13 cellular contexts compared by ENCODE assay signal in genomic region chr6:72654101-72654618, GRCh38. TPM values are rescaled to one million over a fixed set of nuclear protein-coding genes. Genes with fewer than 3 reads are reported as not detected.
DNase-seq lines count a peak whose midpoint lies in the region; ATAC-seq lines count a peak whose summit lies in the region.
"Had no signal": no experiment of that assay in that cellular context is flagged by ENCODE, and none has a peak within 500 bp of the region (broad histone marks: within the 10 kb centered on the region; RNA-seq: fewer than 3 reads in every experiment).

No MANE protein-coding gene starts in this region.

- DNase-seq in activated naive CD4-positive, alpha-beta T cell treated with anti-CD3 and anti-CD28 coated beads for 36 hours = no peak
- DNase-seq in activated naive CD4-positive, alpha-beta T cell treated with anti-CD3 and anti-CD28 coated beads, Interleukin-2, amount 50 U/mL, for 16 hours = no peak
- DNase-seq in memory B cell (ENCODE audit: low spot score in 2 of 2) (no peak), AG08395 (ENCODE audit: low spot score) (no peak), NCI-H345 (lab: John Stamatoyannopoulos, UW) (no peak)
- DNase-seq in stimulated activated naive CD8-positive, alpha-beta T cell treated with anti-CD3 and anti-CD28 coated beads, Interleukin-15, amount 100 ng/mL, for 72 hours = no peak
- DNase-seq: DND-41, NCI-H748 treated with DMSO at 0.1 percent for 48 hours, spleen, SW 1271 had no signal

- CTCF ChIA-PET in activated naive CD4-positive, alpha-beta T cell treated with anti-CD3 and anti-CD28 coated beads for 36 hours (lab: Charles Lee) = no interaction called here

- no peaks in the 10 kb centered on the region for H3K9me3 Mint-ChIP-seq in activated naive CD4-positive, alpha-beta T cell treated with anti-CD3 and anti-CD28 coated beads for 36 hours
- H3K9me3 Mint-ChIP-seq in memory B cell = no peaks in the 10 kb centered on the region
- peaks cover 0 to 7% of the 10 kb centered on the region in 2 donors for H3K9me3 Mint-ChIP-seq in stimulated activated naive CD8-positive, alpha-beta T cell treated with anti-CD3 and anti-CD28 coated beads, Interleukin-15, amount 100 ng/mL, for 72 hours

- no peaks in the 10 kb centered on the region for H3K27me3 Mint-ChIP-seq in activated naive CD4-positive, alpha-beta T cell treated with anti-CD3 and anti-CD28 coated beads for 36 hours (ENCODE audit: low read depth)
- H3K27me3 Mint-ChIP-seq in memory B cell = no peaks in the 10 kb centered on the region
- H3K27me3 Mint-ChIP-seq in stimulated activated naive CD8-positive, alpha-beta T cell treated with anti-CD3 and anti-CD28 coated beads, Interleukin-15, amount 100 ng/mL, for 72 hours = no peaks in the 10 kb centered on the region

- no peak overlapping the region for H3K4me3 Mint-ChIP-seq in activated naive CD4-positive, alpha-beta T cell treated with anti-CD3 and anti-CD28 coated beads for 36 hours
- no peak overlapping the region for H3K4me3 Mint-ChIP-seq in memory B cell
- no peak overlapping the region for H3K4me3 Mint-ChIP-seq in stimulated activated naive CD8-positive, alpha-beta T cell treated with anti-CD3 and anti-CD28 coated beads, Interleukin-15, amount 100 ng/mL, for 72 hours

- ATAC-seq in GM21717 (IDR thresholded peaks at IDR 0.05; ENCODE audit: unreplicated experiment) (peak; percentile 79), HG03139 (IDR thresholded peaks at IDR 0.05; ENCODE audit: unreplicated experiment) (peak; percentile 43), memory B cell (ENCODE audit: low read depth) (peak; percentile 83)
- ATAC-seq in stimulated activated naive CD8-positive, alpha-beta T cell treated with anti-CD3 and anti-CD28 coated beads, Interleukin-15, amount 100 ng/mL, for 72 hours = no peak
- ATAC-seq: HCT116 had no signal

- intact Hi-C loops in activated naive CD4-positive, alpha-beta T cell treated with anti-CD3 and anti-CD28 coated beads for 36 hours (cut with micrococcal nuclease) = no loop called here

- H3K4me1 Mint-ChIP-seq in activated naive CD4-positive, alpha-beta T cell treated with anti-CD3 and anti-CD28 coated beads for 36 hours (ENCODE audit: low read depth) = peaks cover 41% of the 10 kb centered on the region
- H3K4me1 Mint-ChIP-seq in memory B cell = peaks cover 28% of the 10 kb centered on the region
- H3K4me1 Mint-ChIP-seq in stimulated activated naive CD8-positive, alpha-beta T cell treated with anti-CD3 and anti-CD28 coated beads, Interleukin-15, amount 100 ng/mL, for 72 hours = peaks cover 42% of the 10 kb centered on the region

- H3K27ac Mint-ChIP-seq in activated naive CD4-positive, alpha-beta T cell treated with anti-CD3 and anti-CD28 coated beads for 36 hours = peak overlapping the region; percentile 16
- H3K27ac Mint-ChIP-seq in memory B cell = peak overlapping the region; percentile 54
- no peak overlapping the region for H3K27ac Mint-ChIP-seq in stimulated activated naive CD8-positive, alpha-beta T cell treated with anti-CD3 and anti-CD28 coated beads, Interleukin-15, amount 100 ng/mL, for 72 hours

- H3K36me3 Mint-ChIP-seq in activated naive CD4-positive, alpha-beta T cell treated with anti-CD3 and anti-CD28 coated beads for 36 hours (ENCODE audit: low read depth) = peaks cover 5% of the 10 kb centered on the region
- peaks cover 6% of the 10 kb centered on the region for H3K36me3 Mint-ChIP-seq in memory B cell

RNA-seq across cellular contexts. Expression of gene KCNQ5, which starts 32.3 kb away (rescaled TPM):
- 10 to 100 TPM; 11.8 to 12.0 TPM for total RNA-seq in activated naive CD4-positive, alpha-beta T cell treated with anti-CD3 and anti-CD28 coated beads for 36 hours

Comparison
In these comparisons a context has a peak if more than half of its experiments do, and no peak if none do; other contexts are left out.
1. H3K27ac Mint-ChIP-seq: peak in activated naive CD4-positive, alpha-beta T cell treated with anti-CD3 and anti-CD28 coated beads for 36 hours (single experiment) and memory B cell (single experiment); none in stimulated activated naive CD8-positive, alpha-beta T cell treated with anti-CD3 and anti-CD28 coated beads, Interleukin-15, amount 100 ng/mL, for 72 hours (0 of 2).